Comparison of ENCODE assay signal across 15 cellular contexts in the genomic region with DNA sequence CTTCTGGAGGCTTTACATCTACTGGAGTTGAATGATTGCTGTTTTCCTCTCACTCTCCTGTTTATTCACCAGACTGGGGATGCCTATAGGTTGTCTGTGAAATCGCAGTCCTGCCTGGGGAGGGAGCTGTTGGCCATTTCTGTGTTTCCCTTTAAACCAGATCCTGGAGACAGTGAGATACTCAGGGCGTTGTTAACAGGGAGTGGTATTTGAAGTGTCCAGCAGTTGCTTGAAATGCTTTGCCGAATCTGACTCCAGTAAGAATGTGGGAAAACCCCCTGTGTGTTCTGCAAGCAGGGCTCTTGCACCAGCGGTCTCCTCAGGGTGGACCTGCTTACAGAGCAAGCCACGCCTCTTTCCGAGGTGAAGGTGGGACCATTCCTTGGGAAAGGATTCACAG. TPM values are rescaled to one million over a fixed set of nuclear protein-coding genes. Genes with fewer than 3 reads are reported as not detected.
DNase-seq lines count a peak whose midpoint lies in the region; ATAC-seq and TF ChIP-seq lines count a peak whose summit lies in the region.
"Had no signal": no experiment of that assay in that cellular context is flagged by ENCODE, and none has a peak within 500 bp of the region (broad histone marks: within the 10 kb centered on the region; RNA-seq: fewer than 3 reads in every experiment).

No MANE protein-coding gene starts in this region.

- H3K4me3 Mint-ChIP-seq in CD14-positive monocyte (no peak overlapping the region), nephron progenitor cell (no peak overlapping the region)

- no peak for DNase-seq in CD14-positive monocyte (ENCODE audit: low spot score)
- DNase-seq in NCI-H226: peak; percentile 71
- DNase-seq in epithelial cell of prostate (ENCODE audit: low read depth, low spot score): no peak
- DNase-seq in nephron progenitor cell: no peak
- no peak for DNase-seq in DMS79 (lab: John Stamatoyannopoulos, UW)
- no peak for DNase-seq in cerebellar nuclear complex (lab: John Stamatoyannopoulos, UW)
- DNase-seq in activated CD4-positive, CD25-positive, alpha-beta regulatory T cell (lab: John Stamatoyannopoulos, UW): no peak
- DNase-seq: activated T-cell treated with anti-CD3 and anti-CD28 coated beads for 4 hours; effector CD8-positive, alpha-beta T cell; heart right ventricle; NCI-H1417; NCI-H69; SJCRH30; stimulated activated CD4-positive, alpha-beta T cell treated with anti-CD3 and anti-CD28 coated beads, Interleukin-2, amount 100 ng/mL, for 24 hours had no signal

- peaks cover 2 to 3% of the 10 kb centered on the region in 2 donors for H3K36me3 Mint-ChIP-seq in CD14-positive monocyte
- H3K36me3 Mint-ChIP-seq in nephron progenitor cell (ENCODE audit: low read depth): peaks cover 4% of the 10 kb centered on the region

- H3K4me1 Mint-ChIP-seq in CD14-positive monocyte (peaks cover 13% of the 10 kb centered on the region), nephron progenitor cell (peaks cover 5% of the 10 kb centered on the region)

- H3K9me3 Mint-ChIP-seq in CD14-positive monocyte: peaks cover 0 to 14% (median 3%) of the 10 kb centered on the region in 7 donors
- peaks cover 28% of the 10 kb centered on the region for H3K9me3 Mint-ChIP-seq in nephron progenitor cell

- H3K27ac Mint-ChIP-seq in CD14-positive monocyte (no peak overlapping the region), nephron progenitor cell (no peak overlapping the region)

- peak; percentile 5 for TF ChIP-seq CTCF in CD14-positive monocyte (IDR thresholded peaks at IDR 0.05)
- TF ChIP-seq CTCF in nephron progenitor cell (IDR thresholded peaks at IDR 0.05): peak; percentile 23

- H3K27me3 Mint-ChIP-seq in CD14-positive monocyte (ENCODE audit: low read depth in 3 of 3): peaks cover 2 to 6% (median 3%) of the 10 kb centered on the region in 3 donors
- peaks cover 54% of the 10 kb centered on the region for H3K27me3 Mint-ChIP-seq in nephron progenitor cell (ENCODE audit: low read depth, poor library complexity)

- peak overlapping the region; percentile 1 for H3K27ac ChIP-seq in epithelial cell of prostate
- H3K27ac ChIP-seq: heart right ventricle, SJCRH30 had no signal

- intact Hi-C loops in CD14-positive monocyte (cut with micrococcal nuclease): loop anchor here in 1 of 2 donors (10.0 kb wide), 1 partner anchor 340 kb away; the partner anchor contains the start of gene CHSY1

- ATAC-seq in SK-N-SH treated with all-trans-retinoic acid at 6 μM for 48 hours: no peak
- ATAC-seq: heart right ventricle had no signal

TF ChIP-seq in SK-N-SH treated with all-trans-retinoic acid at 6 μM for 48 hours, 23 proteins besides CTCF, POLR2A, EP300 and RAD21:
- no peak for TF ChIP-seq ZFP30 (CRISPR knock-in tag; IDR thresholded peaks at IDR 0.05)
- no peak for TF ChIP-seq CREB5 (CRISPR knock-in tag; IDR thresholded peaks at IDR 0.05; ENCODE audit: low read depth)
- no peak for TF ChIP-seq POU6F1 (CRISPR knock-in tag; IDR thresholded peaks at IDR 0.05; ENCODE audit: borderline replicate concordance, low read depth)
- TF ChIP-seq PPARA (CRISPR knock-in tag; IDR thresholded peaks at IDR 0.05; ENCODE audit: borderline replicate concordance): no peak
TF ChIP-seq in SK-N-SH treated with all-trans-retinoic acid at 6 μM for 48 hours: peak in this region for 0.

RNA-seq across cellular contexts. Expression of gene LRRK1, which starts 4.3 kb away (rescaled TPM):
- 1 to 10 TPM; 1.7 to 5.4 TPM for polyA plus RNA-seq in CD14-positive monocyte

RNA-seq across cellular contexts. Expression of gene ALDH1A3, which starts 35.2 kb away (rescaled TPM):
- not detected for polyA plus RNA-seq in CD14-positive monocyte
